ENCODE assay signal across 27 cellular contexts in genomic region chr16:78624349-78624748, GRCh38.
"Had no signal": no experiment of that assay in that cellular context is flagged by ENCODE, and none has a peak within 500 bp of the region (broad histone marks: within the 10 kb centered on the region; RNA-seq: fewer than 3 reads in every experiment).

No MANE protein-coding gene starts in this region.

- DNase-seq: dermis blood vessel endothelial cell; effector memory CD4-positive, alpha-beta T cell; erythroblast; esophagus squamous epithelium; foreskin fibroblast; gastrocnemius medialis; head of caudate nucleus; left cardiac atrium; left lung; mesendoderm; midbrain; naive thymus-derived CD4-positive, alpha-beta T cell; nephron progenitor cell; nucleus accumbens; stimulated activated CD4-positive, alpha-beta T cell treated with anti-CD3 and anti-CD28 coated beads, Interleukin-12 subunit alpha, Interleukin-12 subunit beta, amount 100 ng/mL, for 4 hours; stimulated activated CD4-positive, alpha-beta T cell treated with anti-CD3 and anti-CD28 coated beads, Interleukin-1b, Interleukin-23, amount 100 ng/mL, for 48 hours; stimulated activated CD4-positive, alpha-beta T cell treated with anti-CD3 and anti-CD28 coated beads, Interleukin-4, amount 100 ng/mL, for 1 hour; stimulated activated CD8-positive, alpha-beta memory T cell treated with anti-CD3 and anti-CD28 coated beads, Interleukin-4, amount 100 ng/mL, for 48 hours; stimulated activated naive CD4-positive, alpha-beta T cell; stimulated activated naive CD8-positive, alpha-beta T cell treated with anti-CD3 and anti-CD28 coated beads, Interleukin-15, amount 100 ng/mL, for 72 hours; thyroid gland; trophoblast cell had no signal

- H3K9me3 ChIP-seq: gastrocnemius medialis, prostate gland, thyroid gland had no signal

- H3K4me3 ChIP-seq: coronary artery, esophagus squamous epithelium, gastrocnemius medialis, left lung, prostate gland, right atrium auricular region, smooth muscle cell, thyroid gland had no signal

- H3K4me1 ChIP-seq: left lung, prostate gland, right atrium auricular region had no signal

- H3K36me3 ChIP-seq: esophagus squamous epithelium, gastrocnemius medialis, left lung, prostate gland, right atrium auricular region, thyroid gland had no signal

- ATAC-seq: gastrocnemius medialis; left cardiac atrium; left lung; naive thymus-derived CD4-positive, alpha-beta T cell; sciatic nerve; stimulated activated naive CD8-positive, alpha-beta T cell treated with anti-CD3 and anti-CD28 coated beads, Interleukin-15, amount 100 ng/mL, for 72 hours had no signal

- H3K27ac ChIP-seq: coronary artery, esophagus squamous epithelium, gastrocnemius medialis, left lung, prostate gland, right atrium auricular region, thyroid gland had no signal

- H3K27me3 ChIP-seq: esophagus squamous epithelium, gastrocnemius medialis, left lung, right atrium auricular region, thyroid gland had no signal
